ENCODE assay signal across 2 cellular contexts in the genomic region with DNA sequence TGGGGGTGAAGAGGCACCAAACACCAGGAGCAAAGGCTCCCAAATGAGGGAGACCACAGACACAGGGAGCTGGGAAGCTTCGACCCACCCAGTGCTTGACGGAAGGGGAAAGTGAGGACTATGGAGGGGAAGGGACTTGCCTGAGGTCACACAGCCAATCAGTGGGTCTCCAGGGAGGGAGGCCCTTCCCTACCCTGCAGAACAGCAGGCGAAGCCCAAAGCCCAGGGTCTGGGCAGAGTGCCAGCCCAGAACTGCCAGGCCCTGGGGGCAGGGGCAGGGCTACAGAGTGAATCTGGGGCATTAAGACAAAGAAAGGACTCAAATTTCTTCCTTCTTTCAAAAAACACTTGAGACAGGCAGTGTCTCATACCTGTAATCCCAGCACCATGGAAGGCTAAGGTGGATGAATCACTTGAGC.
TF ChIP-seq lines count a peak whose summit lies in the region.

No MANE protein-coding gene starts in this region.

TF ChIP-seq in HEK293, 187 proteins besides CTCF, POLR2A, EP300 and RAD21 (continued from another document and continues in another):
- TF ChIP-seq ZNF280D (tag by site-specific recombination; IDR thresholded peaks at IDR 0.05) = no peak
- 0 out of 2 replicates have a peak, but pooled peaks have one; percentile 5 for TF ChIP-seq GLIS1 (tag by site-specific recombination; IDR thresholded peaks at IDR 0.05)
- TF ChIP-seq, protein P1, sequence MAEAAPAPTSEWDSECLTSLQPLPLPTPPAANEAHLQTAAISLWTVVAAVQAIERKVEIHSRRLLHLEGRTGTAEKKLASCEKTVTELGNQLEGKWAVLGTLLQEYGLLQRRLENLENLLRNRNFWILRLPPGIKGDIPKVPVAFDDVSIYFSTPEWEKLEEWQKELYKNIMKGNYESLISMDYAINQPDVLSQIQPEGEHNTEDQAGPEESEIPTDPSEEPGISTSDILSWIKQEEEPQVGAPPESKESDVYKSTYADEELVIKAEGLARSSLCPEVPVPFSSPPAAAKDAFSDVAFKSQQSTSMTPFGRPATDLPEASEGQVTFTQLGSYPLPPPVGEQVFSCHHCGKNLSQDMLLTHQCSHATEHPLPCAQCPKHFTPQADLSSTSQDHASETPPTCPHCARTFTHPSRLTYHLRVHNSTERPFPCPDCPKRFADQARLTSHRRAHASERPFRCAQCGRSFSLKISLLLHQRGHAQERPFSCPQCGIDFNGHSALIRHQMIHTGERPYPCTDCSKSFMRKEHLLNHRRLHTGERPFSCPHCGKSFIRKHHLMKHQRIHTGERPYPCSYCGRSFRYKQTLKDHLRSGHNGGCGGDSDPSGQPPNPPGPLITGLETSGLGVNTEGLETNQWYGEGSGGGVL (tag by site-specific recombination; IDR thresholded peaks at IDR 0.05) = peak; percentile 29; the same call in 1 of the 2 replicates
- peak; percentile 86 for TF ChIP-seq ZNF341 (tag by site-specific recombination; IDR thresholded peaks at IDR 0.05; ENCODE audit: low read depth)
- peak; percentile 47; the same call in 1 of the 2 replicates for TF ChIP-seq ZBTB8A (tag by site-specific recombination; IDR thresholded peaks at IDR 0.05)
- no peak for TF ChIP-seq ZNF555 (tag by site-specific recombination; conservative IDR thresholded peaks at IDR 0.05)
- peak; percentile 53 for TF ChIP-seq SP2 (tag by site-specific recombination; IDR thresholded peaks at IDR 0.05)
- TF ChIP-seq ZNF843 (tag by site-specific recombination; IDR thresholded peaks at IDR 0.05) = no peak
- 0 out of 2 replicates have a peak, but pooled peaks have one; percentile 35 for TF ChIP-seq ZNF394 (tag by site-specific recombination; IDR thresholded peaks at IDR 0.05; ENCODE audit: borderline replicate concordance)
- peak; percentile 95 for TF ChIP-seq ZNF600 (tag by site-specific recombination; IDR thresholded peaks at IDR 0.05)
- TF ChIP-seq ZXDB (tag by site-specific recombination; IDR thresholded peaks at IDR 0.05) = peak; percentile 74
- TF ChIP-seq REPIN1 (tag by site-specific recombination; IDR thresholded peaks at IDR 0.05; ENCODE audit: low read depth) = no peak
- no peak for TF ChIP-seq SALL2 (tag by site-specific recombination; IDR thresholded peaks at IDR 0.05; ENCODE audit: borderline replicate concordance)
- peak; percentile 46; the same call in 1 of the 2 replicates for TF ChIP-seq PRDM4 (tag by site-specific recombination; IDR thresholded peaks at IDR 0.05)
- TF ChIP-seq ZSCAN23 (tag by site-specific recombination; IDR thresholded peaks at IDR 0.05) = no peak
- TF ChIP-seq ZNF747 (tag by site-specific recombination; IDR thresholded peaks at IDR 0.05) = no peak
- no peak for TF ChIP-seq ZSCAN5A (tag by site-specific recombination; IDR thresholded peaks at IDR 0.05)
- peak; percentile 74 for TF ChIP-seq ZNF366 (tag by site-specific recombination; conservative IDR thresholded peaks at IDR 0.05)

TF ChIP-seq in GM23338, 12 proteins besides CTCF, POLR2A, EP300 and RAD21 (continued from another document):
- TF ChIP-seq, protein P2, sequence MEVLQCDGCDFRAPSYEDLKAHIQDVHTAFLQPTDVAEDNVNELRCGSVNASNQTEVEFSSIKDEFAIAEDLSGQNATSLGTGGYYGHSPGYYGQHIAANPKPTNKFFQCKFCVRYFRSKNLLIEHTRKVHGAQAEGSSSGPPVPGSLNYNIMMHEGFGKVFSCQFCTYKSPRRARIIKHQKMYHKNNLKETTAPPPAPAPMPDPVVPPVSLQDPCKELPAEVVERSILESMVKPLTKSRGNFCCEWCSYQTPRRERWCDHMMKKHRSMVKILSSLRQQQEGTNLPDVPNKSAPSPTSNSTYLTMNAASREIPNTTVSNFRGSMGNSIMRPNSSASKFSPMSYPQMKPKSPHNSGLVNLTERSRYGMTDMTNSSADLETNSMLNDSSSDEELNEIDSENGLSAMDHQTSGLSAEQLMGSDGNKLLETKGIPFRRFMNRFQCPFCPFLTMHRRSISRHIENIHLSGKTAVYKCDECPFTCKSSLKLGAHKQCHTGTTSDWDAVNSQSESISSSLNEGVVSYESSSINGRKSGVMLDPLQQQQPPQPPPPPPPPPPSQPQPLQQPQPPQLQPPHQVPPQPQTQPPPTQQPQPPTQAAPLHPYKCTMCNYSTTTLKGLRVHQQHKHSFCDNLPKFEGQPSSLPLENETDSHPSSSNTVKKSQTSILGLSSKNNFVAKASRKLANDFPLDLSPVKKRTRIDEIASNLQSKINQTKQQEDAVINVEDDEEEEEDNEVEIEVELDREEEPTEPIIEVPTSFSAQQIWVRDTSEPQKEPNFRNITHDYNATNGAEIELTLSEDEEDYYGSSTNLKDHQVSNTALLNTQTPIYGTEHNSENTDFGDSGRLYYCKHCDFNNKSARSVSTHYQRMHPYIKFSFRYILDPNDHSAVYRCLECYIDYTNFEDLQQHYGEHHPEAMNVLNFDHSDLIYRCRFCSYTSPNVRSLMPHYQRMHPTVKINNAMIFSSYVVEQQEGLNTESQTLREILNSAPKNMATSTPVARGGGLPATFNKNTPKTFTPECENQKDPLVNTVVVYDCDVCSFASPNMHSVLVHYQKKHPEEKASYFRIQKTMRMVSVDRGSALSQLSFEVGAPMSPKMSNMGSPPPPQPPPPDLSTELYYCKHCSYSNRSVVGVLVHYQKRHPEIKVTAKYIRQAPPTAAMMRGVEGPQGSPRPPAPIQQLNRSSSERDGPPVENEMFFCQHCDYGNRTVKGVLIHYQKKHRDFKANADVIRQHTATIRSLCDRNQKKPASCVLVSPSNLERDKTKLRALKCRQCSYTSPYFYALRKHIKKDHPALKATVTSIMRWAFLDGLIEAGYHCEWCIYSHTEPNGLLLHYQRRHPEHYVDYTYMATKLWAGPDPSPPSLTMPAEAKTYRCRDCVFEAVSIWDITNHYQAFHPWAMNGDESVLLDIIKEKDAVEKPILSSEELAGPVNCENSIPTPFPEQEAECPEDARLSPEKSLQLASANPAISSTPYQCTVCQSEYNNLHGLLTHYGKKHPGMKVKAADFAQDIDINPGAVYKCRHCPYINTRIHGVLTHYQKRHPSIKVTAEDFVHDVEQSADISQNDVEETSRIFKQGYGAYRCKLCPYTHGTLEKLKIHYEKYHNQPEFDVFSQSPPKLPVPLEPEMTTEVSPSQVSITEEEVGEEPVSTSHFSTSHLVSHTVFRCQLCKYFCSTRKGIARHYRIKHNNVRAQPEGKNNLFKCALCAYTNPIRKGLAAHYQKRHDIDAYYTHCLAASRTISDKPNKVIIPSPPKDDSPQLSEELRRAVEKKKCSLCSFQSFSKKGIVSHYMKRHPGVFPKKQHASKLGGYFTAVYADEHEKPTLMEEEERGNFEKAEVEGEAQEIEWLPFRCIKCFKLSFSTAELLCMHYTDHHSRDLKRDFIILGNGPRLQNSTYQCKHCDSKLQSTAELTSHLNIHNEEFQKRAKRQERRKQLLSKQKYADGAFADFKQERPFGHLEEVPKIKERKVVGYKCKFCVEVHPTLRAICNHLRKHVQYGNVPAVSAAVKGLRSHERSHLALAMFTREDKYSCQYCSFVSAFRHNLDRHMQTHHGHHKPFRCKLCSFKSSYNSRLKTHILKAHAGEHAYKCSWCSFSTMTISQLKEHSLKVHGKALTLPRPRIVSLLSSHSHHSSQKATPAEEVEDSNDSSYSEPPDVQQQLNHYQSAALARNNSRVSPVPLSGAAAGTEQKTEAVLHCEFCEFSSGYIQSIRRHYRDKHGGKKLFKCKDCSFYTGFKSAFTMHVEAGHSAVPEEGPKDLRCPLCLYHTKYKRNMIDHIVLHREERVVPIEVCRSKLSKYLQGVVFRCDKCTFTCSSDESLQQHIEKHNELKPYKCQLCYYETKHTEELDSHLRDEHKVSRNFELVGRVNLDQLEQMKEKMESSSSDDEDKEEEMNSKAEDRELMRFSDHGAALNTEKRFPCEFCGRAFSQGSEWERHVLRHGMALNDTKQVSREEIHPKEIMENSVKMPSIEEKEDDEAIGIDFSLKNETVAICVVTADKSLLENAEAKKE (CRISPR knock-in tag; IDR thresholded peaks at IDR 0.05) = no peak
- TF ChIP-seq NANOG (IDR thresholded peaks at IDR 0.05; ENCODE audit: borderline replicate concordance) (no peak), ZNF114 (CRISPR knock-in tag; IDR thresholded peaks at IDR 0.05) (no peak), ZNF331 (CRISPR knock-in tag; IDR thresholded peaks at IDR 0.05; ENCODE audit: low read depth) (no peak), EZH2phosphoT487 (IDR thresholded peaks at IDR 0.05; ENCODE audit: unreplicated experiment) (no peak), EZH2 (IDR thresholded peaks at IDR 0.05; ENCODE audit: low read depth, unreplicated experiment) (no peak), CREB1 (CRISPR knock-in tag; IDR thresholded peaks at IDR 0.05; ENCODE audit: low read depth) (no peak)
- TF ChIP-seq, protein P3, sequence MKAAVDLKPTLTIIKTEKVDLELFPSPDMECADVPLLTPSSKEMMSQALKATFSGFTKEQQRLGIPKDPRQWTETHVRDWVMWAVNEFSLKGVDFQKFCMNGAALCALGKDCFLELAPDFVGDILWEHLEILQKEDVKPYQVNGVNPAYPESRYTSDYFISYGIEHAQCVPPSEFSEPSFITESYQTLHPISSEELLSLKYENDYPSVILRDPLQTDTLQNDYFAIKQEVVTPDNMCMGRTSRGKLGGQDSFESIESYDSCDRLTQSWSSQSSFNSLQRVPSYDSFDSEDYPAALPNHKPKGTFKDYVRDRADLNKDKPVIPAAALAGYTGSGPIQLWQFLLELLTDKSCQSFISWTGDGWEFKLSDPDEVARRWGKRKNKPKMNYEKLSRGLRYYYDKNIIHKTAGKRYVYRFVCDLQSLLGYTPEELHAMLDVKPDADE (IDR thresholded peaks at IDR 0.05) = no peak
- TF ChIP-seq, protein P4, sequence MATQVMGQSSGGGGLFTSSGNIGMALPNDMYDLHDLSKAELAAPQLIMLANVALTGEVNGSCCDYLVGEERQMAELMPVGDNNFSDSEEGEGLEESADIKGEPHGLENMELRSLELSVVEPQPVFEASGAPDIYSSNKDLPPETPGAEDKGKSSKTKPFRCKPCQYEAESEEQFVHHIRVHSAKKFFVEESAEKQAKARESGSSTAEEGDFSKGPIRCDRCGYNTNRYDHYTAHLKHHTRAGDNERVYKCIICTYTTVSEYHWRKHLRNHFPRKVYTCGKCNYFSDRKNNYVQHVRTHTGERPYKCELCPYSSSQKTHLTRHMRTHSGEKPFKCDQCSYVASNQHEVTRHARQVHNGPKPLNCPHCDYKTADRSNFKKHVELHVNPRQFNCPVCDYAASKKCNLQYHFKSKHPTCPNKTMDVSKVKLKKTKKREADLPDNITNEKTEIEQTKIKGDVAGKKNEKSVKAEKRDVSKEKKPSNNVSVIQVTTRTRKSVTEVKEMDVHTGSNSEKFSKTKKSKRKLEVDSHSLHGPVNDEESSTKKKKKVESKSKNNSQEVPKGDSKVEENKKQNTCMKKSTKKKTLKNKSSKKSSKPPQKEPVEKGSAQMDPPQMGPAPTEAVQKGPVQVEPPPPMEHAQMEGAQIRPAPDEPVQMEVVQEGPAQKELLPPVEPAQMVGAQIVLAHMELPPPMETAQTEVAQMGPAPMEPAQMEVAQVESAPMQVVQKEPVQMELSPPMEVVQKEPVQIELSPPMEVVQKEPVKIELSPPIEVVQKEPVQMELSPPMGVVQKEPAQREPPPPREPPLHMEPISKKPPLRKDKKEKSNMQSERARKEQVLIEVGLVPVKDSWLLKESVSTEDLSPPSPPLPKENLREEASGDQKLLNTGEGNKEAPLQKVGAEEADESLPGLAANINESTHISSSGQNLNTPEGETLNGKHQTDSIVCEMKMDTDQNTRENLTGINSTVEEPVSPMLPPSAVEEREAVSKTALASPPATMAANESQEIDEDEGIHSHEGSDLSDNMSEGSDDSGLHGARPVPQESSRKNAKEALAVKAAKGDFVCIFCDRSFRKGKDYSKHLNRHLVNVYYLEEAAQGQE (IDR thresholded peaks at IDR 0.05; ENCODE audit: unreplicated experiment) = no peak
TF ChIP-seq in GM23338: peak in this region for 0.
